1 cellular context compared by ENCODE assay signal in genomic region chrX:47817421-47817820, GRCh38.
A peak's percentile ranks its signal among the peaks of the same experiment; 100 is the strongest.
TF ChIP-seq lines count a peak whose summit lies in the region.

No MANE protein-coding gene starts in this region.

TF ChIP-seq in K562, 482 proteins besides CTCF, POLR2A, EP300 and RAD21 (continued from another document and continues in another):
- no peak for TF ChIP-seq MCM3 (IDR thresholded peaks at IDR 0.05)
- no peak for TF ChIP-seq ZNF143 (CRISPR knock-in tag; IDR thresholded peaks at IDR 0.05)
- no peak for TF ChIP-seq ZNF778 (CRISPR knock-in tag; IDR thresholded peaks at IDR 0.05)
- TF ChIP-seq MEF2A (IDR thresholded peaks at IDR 0.05; ENCODE audit: control insufficient read depth, low read depth, low read length): no peak
- no peak for TF ChIP-seq MCM5 (IDR thresholded peaks at IDR 0.05; ENCODE audit: low read depth)
- no peak for TF ChIP-seq BRF1 (IDR thresholded peaks at IDR 0.05; ENCODE audit: borderline replicate concordance, extremely low read depth, insufficient read length)
- no peak for TF ChIP-seq PHF8 (IDR thresholded peaks at IDR 0.05; ENCODE audit: borderline replicate concordance, low read length)
- no peak for TF ChIP-seq NCOA6 (IDR thresholded peaks at IDR 0.05)
- peak; percentile 90 for TF ChIP-seq NFIC (IDR thresholded peaks at IDR 0.05)
- 0 out of 2 replicates have a peak, but pooled peaks have one; percentile 39 for TF ChIP-seq DMBX1 (CRISPR knock-in tag; IDR thresholded peaks at IDR 0.05; ENCODE audit: borderline replicate concordance)
- no peak for TF ChIP-seq TAF7 (tag; IDR thresholded peaks at IDR 0.05)
- no peak for TF ChIP-seq PCBP1 (IDR thresholded peaks at IDR 0.05; ENCODE audit: low read depth, low read length, poor library complexity, severe bottlenecking)
- no peak for TF ChIP-seq ZNF79 (CRISPR knock-in tag; IDR thresholded peaks at IDR 0.05; ENCODE audit: low read depth)
- no peak for TF ChIP-seq SNIP1 (IDR thresholded peaks at IDR 0.05; ENCODE audit: low read depth)
- TF ChIP-seq GABPA (tag; conservative IDR thresholded peaks at IDR 0.05; ENCODE audit: low read depth): no peak
- TF ChIP-seq, protein P1, sequence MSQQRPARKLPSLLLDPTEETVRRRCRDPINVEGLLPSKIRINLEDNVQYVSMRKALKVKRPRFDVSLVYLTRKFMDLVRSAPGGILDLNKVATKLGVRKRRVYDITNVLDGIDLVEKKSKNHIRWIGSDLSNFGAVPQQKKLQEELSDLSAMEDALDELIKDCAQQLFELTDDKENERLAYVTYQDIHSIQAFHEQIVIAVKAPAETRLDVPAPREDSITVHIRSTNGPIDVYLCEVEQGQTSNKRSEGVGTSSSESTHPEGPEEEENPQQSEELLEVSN (IDR thresholded peaks at IDR 0.05; ENCODE audit: borderline replicate concordance in 1 of 2, extremely low read depth in 1 of 2, insufficient read depth in 1 of 2, insufficient read length in 1 of 2, low read depth in 1 of 2, low read length in 1 of 2, poor library complexity in 1 of 2, severe bottlenecking in 1 of 2): no peak
- no peak for TF ChIP-seq U2AF1 (optimal IDR thresholded peaks at IDR 0.05; ENCODE audit: low read depth, low read length)
- TF ChIP-seq FOXM1 (IDR thresholded peaks at IDR 0.05; ENCODE audit: low read depth): peak; percentile 94
- TF ChIP-seq FOXM1 (CRISPR knock-in tag; IDR thresholded peaks at IDR 0.05; ENCODE audit: low read depth): no peak
- no peak for TF ChIP-seq ZNF780A (CRISPR knock-in tag; IDR thresholded peaks at IDR 0.05)
- TF ChIP-seq SMARCA4 (IDR thresholded peaks at IDR 0.05): peak; percentile 94
- TF ChIP-seq, protein P2, sequence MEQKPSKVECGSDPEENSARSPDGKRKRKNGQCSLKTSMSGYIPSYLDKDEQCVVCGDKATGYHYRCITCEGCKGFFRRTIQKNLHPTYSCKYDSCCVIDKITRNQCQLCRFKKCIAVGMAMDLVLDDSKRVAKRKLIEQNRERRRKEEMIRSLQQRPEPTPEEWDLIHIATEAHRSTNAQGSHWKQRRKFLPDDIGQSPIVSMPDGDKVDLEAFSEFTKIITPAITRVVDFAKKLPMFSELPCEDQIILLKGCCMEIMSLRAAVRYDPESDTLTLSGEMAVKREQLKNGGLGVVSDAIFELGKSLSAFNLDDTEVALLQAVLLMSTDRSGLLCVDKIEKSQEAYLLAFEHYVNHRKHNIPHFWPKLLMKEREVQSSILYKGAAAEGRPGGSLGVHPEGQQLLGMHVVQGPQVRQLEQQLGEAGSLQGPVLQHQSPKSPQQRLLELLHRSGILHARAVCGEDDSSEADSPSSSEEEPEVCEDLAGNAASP (IDR thresholded peaks at IDR 0.05): no peak
- TF ChIP-seq MYNN (IDR thresholded peaks at IDR 0.05): no peak
- no peak for TF ChIP-seq MYNN (CRISPR knock-in tag; IDR thresholded peaks at IDR 0.05)
- no peak for TF ChIP-seq NR2C1 (IDR thresholded peaks at IDR 0.05)
- TF ChIP-seq NR2C1 (tag; IDR thresholded peaks at IDR 0.05): no peak
- TF ChIP-seq HMGXB4 (CRISPR knock-in tag; IDR thresholded peaks at IDR 0.05): no peak
- TF ChIP-seq, protein P3, sequence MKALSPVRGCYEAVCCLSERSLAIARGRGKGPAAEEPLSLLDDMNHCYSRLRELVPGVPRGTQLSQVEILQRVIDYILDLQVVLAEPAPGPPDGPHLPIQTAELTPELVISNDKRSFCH (CRISPR knock-in tag; IDR thresholded peaks at IDR 0.05): no peak
- TF ChIP-seq, protein P3 (tag; IDR thresholded peaks at IDR 0.05): no peak
- TF ChIP-seq HIVEP1 (CRISPR knock-in tag; IDR thresholded peaks at IDR 0.05): no peak
- no peak for TF ChIP-seq IFI16 (CRISPR knock-in tag; IDR thresholded peaks at IDR 0.05)
- TF ChIP-seq ZKSCAN1 (IDR thresholded peaks at IDR 0.05; ENCODE audit: low read depth, low read length): no peak
- TF ChIP-seq ESRRA (IDR thresholded peaks at IDR 0.05; ENCODE audit: borderline replicate concordance, low read depth): no peak
- TF ChIP-seq ATF6 (CRISPR knock-in tag; IDR thresholded peaks at IDR 0.05): no peak
- no peak for TF ChIP-seq ARID2 (IDR thresholded peaks at IDR 0.05)
- TF ChIP-seq, protein P4, sequence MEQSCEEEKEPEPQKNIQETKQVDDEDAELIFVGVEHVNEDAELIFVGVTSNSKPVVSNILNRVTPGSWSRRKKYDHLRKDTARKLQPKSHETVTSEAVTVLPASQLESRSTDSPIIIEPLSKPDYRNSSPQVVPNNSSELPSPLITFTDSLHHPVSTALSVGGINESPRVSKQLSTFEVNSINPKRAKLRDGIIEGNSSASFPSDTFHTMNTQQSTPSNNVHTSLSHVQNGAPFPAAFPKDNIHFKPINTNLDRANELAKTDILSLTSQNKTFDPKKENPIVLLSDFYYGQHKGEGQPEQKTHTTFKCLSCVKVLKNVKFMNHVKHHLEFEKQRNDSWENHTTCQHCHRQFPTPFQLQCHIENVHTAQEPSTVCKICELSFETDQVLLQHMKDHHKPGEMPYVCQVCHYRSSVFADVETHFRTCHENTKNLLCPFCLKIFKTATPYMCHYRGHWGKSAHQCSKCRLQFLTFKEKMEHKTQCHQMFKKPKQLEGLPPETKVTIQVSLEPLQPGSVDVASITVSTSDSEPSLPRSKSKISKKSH (CRISPR knock-in tag; IDR thresholded peaks at IDR 0.05): no peak
- TF ChIP-seq ZFP30 (CRISPR knock-in tag; IDR thresholded peaks at IDR 0.05; ENCODE audit: borderline replicate concordance): no peak
- TF ChIP-seq SREBF2 (CRISPR knock-in tag; IDR thresholded peaks at IDR 0.05): no peak
- no peak for TF ChIP-seq GTF2F1 (IDR thresholded peaks at IDR 0.05; ENCODE audit: low read depth, low read length)
- TF ChIP-seq JUN (IDR thresholded peaks at IDR 0.05; ENCODE audit: borderline replicate concordance, low read depth, low read length): no peak
- no peak for TF ChIP-seq JUN (CRISPR knock-in tag; IDR thresholded peaks at IDR 0.05; ENCODE audit: borderline replicate concordance)
- no peak for TF ChIP-seq JUNB (CRISPR knock-in tag; conservative IDR thresholded peaks at IDR 0.05)
- TF ChIP-seq NR2C2 (CRISPR knock-in tag; IDR thresholded peaks at IDR 0.05): no peak
- no peak for TF ChIP-seq NR2C2 (tag; IDR thresholded peaks at IDR 0.05)
- peak; percentile 62; the same call in 1 of the 2 replicates for TF ChIP-seq L3MBTL2 (IDR thresholded peaks at IDR 0.05)
- TF ChIP-seq EGR1 (conservative IDR thresholded peaks at IDR 0.05): no peak
- peak in 1 of 2 experiments; percentile 57; a peak in 2 of 4 replicates for TF ChIP-seq HDAC1 (IDR thresholded peaks at IDR 0.05)
- TF ChIP-seq TCF7 (IDR thresholded peaks at IDR 0.05; ENCODE audit: borderline replicate concordance): 0 out of 2 replicates have a peak, but pooled peaks have one; percentile 35
- TF ChIP-seq, protein P5, sequence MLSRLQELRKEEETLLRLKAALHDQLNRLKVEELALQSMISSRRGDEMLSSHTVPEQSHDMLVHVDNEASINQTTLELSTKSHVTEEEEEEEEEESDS (CRISPR knock-in tag; IDR thresholded peaks at IDR 0.05): no peak
- TF ChIP-seq NFIX (CRISPR knock-in tag; IDR thresholded peaks at IDR 0.05; ENCODE audit: low read depth): no peak
- no peak for TF ChIP-seq RNF219 (CRISPR knock-in tag; IDR thresholded peaks at IDR 0.05)
- peak; percentile 65; the same call in 1 of the 2 replicates for TF ChIP-seq NBN (IDR thresholded peaks at IDR 0.05; ENCODE audit: low read depth)
- TF ChIP-seq CHCHD3 (CRISPR knock-in tag; IDR thresholded peaks at IDR 0.05): no peak
- TF ChIP-seq SRSF9 (IDR thresholded peaks at IDR 0.05; ENCODE audit: borderline replicate concordance, low read depth, low read length): no peak
- TF ChIP-seq, protein P6, sequence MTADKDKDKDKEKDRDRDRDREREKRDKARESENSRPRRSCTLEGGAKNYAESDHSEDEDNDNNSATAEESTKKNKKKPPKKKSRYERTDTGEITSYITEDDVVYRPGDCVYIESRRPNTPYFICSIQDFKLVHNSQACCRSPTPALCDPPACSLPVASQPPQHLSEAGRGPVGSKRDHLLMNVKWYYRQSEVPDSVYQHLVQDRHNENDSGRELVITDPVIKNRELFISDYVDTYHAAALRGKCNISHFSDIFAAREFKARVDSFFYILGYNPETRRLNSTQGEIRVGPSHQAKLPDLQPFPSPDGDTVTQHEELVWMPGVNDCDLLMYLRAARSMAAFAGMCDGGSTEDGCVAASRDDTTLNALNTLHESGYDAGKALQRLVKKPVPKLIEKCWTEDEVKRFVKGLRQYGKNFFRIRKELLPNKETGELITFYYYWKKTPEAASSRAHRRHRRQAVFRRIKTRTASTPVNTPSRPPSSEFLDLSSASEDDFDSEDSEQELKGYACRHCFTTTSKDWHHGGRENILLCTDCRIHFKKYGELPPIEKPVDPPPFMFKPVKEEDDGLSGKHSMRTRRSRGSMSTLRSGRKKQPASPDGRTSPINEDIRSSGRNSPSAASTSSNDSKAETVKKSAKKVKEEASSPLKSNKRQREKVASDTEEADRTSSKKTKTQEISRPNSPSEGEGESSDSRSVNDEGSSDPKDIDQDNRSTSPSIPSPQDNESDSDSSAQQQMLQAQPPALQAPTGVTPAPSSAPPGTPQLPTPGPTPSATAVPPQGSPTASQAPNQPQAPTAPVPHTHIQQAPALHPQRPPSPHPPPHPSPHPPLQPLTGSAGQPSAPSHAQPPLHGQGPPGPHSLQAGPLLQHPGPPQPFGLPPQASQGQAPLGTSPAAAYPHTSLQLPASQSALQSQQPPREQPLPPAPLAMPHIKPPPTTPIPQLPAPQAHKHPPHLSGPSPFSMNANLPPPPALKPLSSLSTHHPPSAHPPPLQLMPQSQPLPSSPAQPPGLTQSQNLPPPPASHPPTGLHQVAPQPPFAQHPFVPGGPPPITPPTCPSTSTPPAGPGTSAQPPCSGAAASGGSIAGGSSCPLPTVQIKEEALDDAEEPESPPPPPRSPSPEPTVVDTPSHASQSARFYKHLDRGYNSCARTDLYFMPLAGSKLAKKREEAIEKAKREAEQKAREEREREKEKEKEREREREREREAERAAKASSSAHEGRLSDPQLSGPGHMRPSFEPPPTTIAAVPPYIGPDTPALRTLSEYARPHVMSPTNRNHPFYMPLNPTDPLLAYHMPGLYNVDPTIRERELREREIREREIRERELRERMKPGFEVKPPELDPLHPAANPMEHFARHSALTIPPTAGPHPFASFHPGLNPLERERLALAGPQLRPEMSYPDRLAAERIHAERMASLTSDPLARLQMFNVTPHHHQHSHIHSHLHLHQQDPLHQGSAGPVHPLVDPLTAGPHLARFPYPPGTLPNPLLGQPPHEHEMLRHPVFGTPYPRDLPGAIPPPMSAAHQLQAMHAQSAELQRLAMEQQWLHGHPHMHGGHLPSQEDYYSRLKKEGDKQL (CRISPR knock-in tag; IDR thresholded peaks at IDR 0.05; ENCODE audit: borderline replicate concordance): no peak
- no peak for TF ChIP-seq U2AF2 (optimal IDR thresholded peaks at IDR 0.05; ENCODE audit: low read depth, low read length)
- peak in 1 of 2 experiments; percentile 88; a peak in 3 of 4 replicates for TF ChIP-seq TBL1XR1 (IDR thresholded peaks at IDR 0.05; ENCODE audit: low read length in 2 of 2)
- TF ChIP-seq, protein P7, sequence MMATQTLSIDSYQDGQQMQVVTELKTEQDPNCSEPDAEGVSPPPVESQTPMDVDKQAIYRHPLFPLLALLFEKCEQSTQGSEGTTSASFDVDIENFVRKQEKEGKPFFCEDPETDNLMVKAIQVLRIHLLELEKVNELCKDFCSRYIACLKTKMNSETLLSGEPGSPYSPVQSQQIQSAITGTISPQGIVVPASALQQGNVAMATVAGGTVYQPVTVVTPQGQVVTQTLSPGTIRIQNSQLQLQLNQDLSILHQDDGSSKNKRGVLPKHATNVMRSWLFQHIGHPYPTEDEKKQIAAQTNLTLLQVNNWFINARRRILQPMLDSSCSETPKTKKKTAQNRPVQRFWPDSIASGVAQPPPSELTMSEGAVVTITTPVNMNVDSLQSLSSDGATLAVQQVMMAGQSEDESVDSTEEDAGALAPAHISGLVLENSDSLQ (IDR thresholded peaks at IDR 0.05): peak; percentile 49; the same call in 1 of the 2 replicates
